Comparison of ENCODE assay signal across 18 cellular contexts in the genomic region with DNA sequence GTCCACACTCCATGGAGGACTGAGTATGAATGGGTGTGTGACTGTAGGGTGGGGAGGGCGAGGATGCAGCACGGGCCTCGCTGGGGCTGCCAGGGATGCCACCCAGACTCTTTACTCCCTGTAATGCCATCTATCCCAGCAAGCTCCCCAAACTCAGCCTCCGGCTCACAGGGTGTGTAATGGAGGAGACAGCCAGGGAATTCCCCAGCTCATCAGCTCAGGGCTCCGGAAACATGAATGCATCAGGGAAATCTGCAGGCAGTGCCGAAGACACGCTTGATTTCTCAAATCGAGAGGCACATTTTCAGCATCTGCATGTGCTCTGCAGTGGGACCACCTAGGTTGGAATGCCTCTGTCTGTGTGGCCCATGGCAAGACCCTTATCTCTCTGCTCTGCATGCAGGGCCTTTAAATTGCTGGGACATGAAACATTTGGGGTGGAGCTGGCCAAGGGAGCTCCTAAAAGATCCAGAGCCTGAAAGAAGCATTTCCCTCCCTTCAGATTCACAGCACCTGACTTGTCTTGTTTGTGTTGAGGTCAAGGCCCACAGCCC.
"Had no signal": no experiment of that assay in that cellular context is flagged by ENCODE, and none has a peak within 500 bp of the region (broad histone marks: within the 10 kb centered on the region; RNA-seq: fewer than 3 reads in every experiment).

No MANE protein-coding gene starts in this region.

- ATAC-seq: activated naive CD4-positive, alpha-beta T cell treated with anti-CD3 and anti-CD28 coated beads, Interleukin-2, amount 50 U/mL, for 72 hours; activated T-cell treated with anti-CD3 and anti-CD28 coated beads, Interleukin-2, amount 50 U/mL, for 72 hours; heart left ventricle; left ventricle myocardium superior; pancreas; psoas muscle had no signal

- H3K27me3 ChIP-seq: heart left ventricle, pancreas, right atrium auricular region, suprapubic skin, tibial nerve had no signal

- H3K9me3 ChIP-seq: heart left ventricle, pancreas, psoas muscle, right atrium auricular region, spleen, suprapubic skin, tibial nerve had no signal

- H3K36me3 Mint-ChIP-seq: activated naive CD4-positive, alpha-beta T cell treated with anti-CD3 and anti-CD28 coated beads, Interleukin-2, amount 50 U/mL, for 72 hours had no signal

- H3K27ac ChIP-seq: heart left ventricle, pancreas, psoas muscle, right atrium auricular region, spleen, suprapubic skin had no signal

- H3K27ac Mint-ChIP-seq: activated naive CD4-positive, alpha-beta T cell treated with anti-CD3 and anti-CD28 coated beads, Interleukin-2, amount 50 U/mL, for 72 hours; activated T-cell treated with anti-CD3 and anti-CD28 coated beads, Interleukin-2, amount 50 U/mL, for 72 hours had no signal

- H3K36me3 ChIP-seq: heart left ventricle, pancreas, right atrium auricular region, spleen, suprapubic skin, tibial nerve had no signal

- H3K4me1 ChIP-seq: pancreas, psoas muscle, spleen had no signal

- H3K9me3 Mint-ChIP-seq: activated naive CD4-positive, alpha-beta T cell treated with anti-CD3 and anti-CD28 coated beads, Interleukin-2, amount 50 U/mL, for 72 hours; activated T-cell treated with anti-CD3 and anti-CD28 coated beads, Interleukin-2, amount 50 U/mL, for 72 hours had no signal

- DNase-seq: activated CD4-positive, alpha-beta T cell treated with anti-CD3 and anti-CD28 coated beads for 4 hours; activated CD4-positive, alpha-beta T cell treated with anti-CD3 and anti-CD28 coated beads, Interleukin-2, amount 50 U/mL, for 4 hours; activated CD4-positive, CD25-positive, alpha-beta regulatory T cell; activated naive CD4-positive, alpha-beta T cell; activated T-cell treated with anti-CD3 and anti-CD28 coated beads for 4 hours; activated T-cell treated with anti-CD3 and anti-CD28 coated beads, Interleukin-2, amount 50 U/mL, for 72 hours; effector CD8-positive, alpha-beta T cell; left ventricle myocardium superior; nucleus accumbens; pancreas; spleen; stimulated activated naive CD4-positive, alpha-beta T cell had no signal

- H3K4me3 Mint-ChIP-seq: activated T-cell treated with anti-CD3 and anti-CD28 coated beads, Interleukin-2, amount 50 U/mL, for 72 hours had no signal

- H3K4me3 ChIP-seq: heart left ventricle, pancreas, psoas muscle, right atrium auricular region, spleen, suprapubic skin, tibial nerve had no signal
